Comparison of ENCODE assay signal across 18 cellular contexts in the genomic region with DNA sequence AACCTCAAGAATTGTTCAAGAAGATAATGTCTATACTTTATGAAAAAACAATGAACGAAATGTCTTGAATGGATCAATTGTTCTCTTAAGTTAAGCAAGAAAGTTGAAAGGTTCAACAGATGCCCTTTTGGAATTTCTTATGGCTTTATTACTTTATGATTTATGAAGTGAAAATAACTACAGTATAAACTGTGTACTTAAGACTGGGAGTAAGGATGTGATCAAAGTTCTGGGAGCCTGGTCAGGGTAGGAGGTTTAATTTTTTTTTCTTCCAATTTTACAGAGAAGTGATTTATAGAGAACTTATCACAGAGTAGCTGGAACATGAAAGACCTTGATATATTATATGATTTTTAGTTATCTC.
DNase-seq lines count a peak whose midpoint lies in the region; ATAC-seq, FAIRE-seq and TF ChIP-seq lines count a peak whose summit lies in the region.
"Had no signal": no experiment of that assay in that cellular context is flagged by ENCODE, and none has a peak within 500 bp of the region (broad histone marks: within the 10 kb centered on the region; RNA-seq: fewer than 3 reads in every experiment).

No MANE protein-coding gene starts in this region.

- H3K4me1 ChIP-seq in small intestine (ENCODE audit: control insufficient read depth in 2 of 2, insufficient read depth in 1 of 2, low read depth in 1 of 2, low read length in 1 of 2) = no peaks in the 10 kb centered on the region
- no peaks in the 10 kb centered on the region for H3K4me1 ChIP-seq in neural progenitor cell
- H3K4me1 ChIP-seq: BLaER1 had no signal

- no peak overlapping the region for H3K4me2 ChIP-seq in neural progenitor cell
- H3K4me2 ChIP-seq: BLaER1, GM23338 had no signal

- H3K9me3 Mint-ChIP-seq in natural killer cell treated with Interleukin-12 subunit alpha and Interleukin-12 subunit beta and Interleukin-15 and Interleukin-18, amount 100 ng/mL, for 72 hours = no peaks in the 10 kb centered on the region
- no peaks in the 10 kb centered on the region for H3K9me3 Mint-ChIP-seq in natural killer cell
- H3K9me3 Mint-ChIP-seq in neural progenitor cell = peaks cover 2% of the 10 kb centered on the region
- H3K9me3 Mint-ChIP-seq in activated CD4-positive, alpha-beta T cell treated with anti-CD3 and anti-CD28 coated beads, Interleukin-2, amount 10 ng/mL, durations not matched to agents 7 days and 5 days = peaks cover 4% of the 10 kb centered on the region
- H3K9me3 Mint-ChIP-seq: CD8-positive, alpha-beta T cell had no signal

- H3K36me3 ChIP-seq in small intestine (ENCODE audit: control insufficient read depth in 2 of 2, insufficient read depth in 2 of 2, low read length in 2 of 2) (no peaks in the 10 kb centered on the region), neural progenitor cell (no peaks in the 10 kb centered on the region)
- H3K36me3 ChIP-seq: BLaER1 had no signal

- no peak for ATAC-seq in natural killer cell treated with Interleukin-12 subunit alpha and Interleukin-12 subunit beta and Interleukin-15 and Interleukin-18, amount 100 ng/mL, for 72 hours
- ATAC-seq in natural killer cell (no peak), left colon (peak; percentile 96), HG03135 (IDR thresholded peaks at IDR 0.05; ENCODE audit: unreplicated experiment) (no peak)
- ATAC-seq: CD8-positive, alpha-beta T cell; GM23338; HepG2 had no signal

- CTCF ChIA-PET in activated CD4-positive, alpha-beta T cell treated with anti-CD3 and anti-CD28 coated beads, Interleukin-2, amount 10 ng/mL, durations not matched to agents 7 days and 5 days (lab: Charles Lee) = no interaction called here

- H3K27me3 ChIP-seq in small intestine (ENCODE audit: control insufficient read depth in 2 of 2, insufficient read depth in 2 of 2, low read length in 2 of 2) = no peaks in the 10 kb centered on the region
- H3K27me3 ChIP-seq in neural progenitor cell = no peaks in the 10 kb centered on the region

- no peaks in the 10 kb centered on the region for H4K20me1 ChIP-seq in neural progenitor cell (ENCODE audit: low read depth)
- H4K20me1 ChIP-seq: BLaER1 had no signal

- H3K4me3 ChIP-seq in small intestine (ENCODE audit: low read depth in 1 of 2, low read length in 2 of 2) (no peak overlapping the region), neural progenitor cell (no peak overlapping the region)
- H3K4me3 ChIP-seq: BLaER1, GM23338 had no signal

- H3K9me3 ChIP-seq in small intestine (ENCODE audit: control insufficient read depth, low read depth) = no peaks in the 10 kb centered on the region
- H3K9me3 ChIP-seq in neural progenitor cell (ENCODE audit: low read depth) = no peaks in the 10 kb centered on the region
- H3K9me3 ChIP-seq: BLaER1 had no signal

- FAIRE-seq in small intestine (lab: Jason Lieb, UNC) = peak; percentile 97
- no peak for FAIRE-seq in urothelium cell line (lab: Jason Lieb, UNC)
- FAIRE-seq: H54, HepG2 had no signal

- no peaks in the 10 kb centered on the region for H3K79me2 ChIP-seq in neural progenitor cell (ENCODE audit: low read depth)

- H3K4me1 Mint-ChIP-seq in natural killer cell treated with Interleukin-12 subunit alpha and Interleukin-12 subunit beta and Interleukin-15 and Interleukin-18, amount 100 ng/mL, for 72 hours (ENCODE audit: low read depth in 2 of 2) = peaks cover 0 to 19% of the 10 kb centered on the region in 2 donors
- H3K4me1 Mint-ChIP-seq in natural killer cell (no peaks in the 10 kb centered on the region), neural progenitor cell (no peaks in the 10 kb centered on the region)
- H3K4me1 Mint-ChIP-seq in activated CD4-positive, alpha-beta T cell treated with anti-CD3 and anti-CD28 coated beads, Interleukin-2, amount 10 ng/mL, durations not matched to agents 7 days and 5 days = peaks cover 38% of the 10 kb centered on the region
- H3K4me1 Mint-ChIP-seq: GM23338 had no signal

- TF ChIP-seq CTCF in natural killer cell (IDR thresholded peaks at IDR 0.05) = no peak
- TF ChIP-seq CTCF in neural progenitor cell (IDR thresholded peaks at IDR 0.05) = no peak

- 5 to 74% (median 36%) methylated on average over 1 of the region's 1 CpG for WGBS in small intestine, 3 donors

- no peak overlapping the region for H2AFZ ChIP-seq in neural progenitor cell (replicated peaks)
- H2AFZ ChIP-seq: GM23338 had no signal

- intact Hi-C loops in natural killer cell (cut with micrococcal nuclease) = no loop called here
- intact Hi-C loops in left colon (cut with DNase I, micrococcal nuclease) = no loop called here

- POLR2A ChIA-PET in activated CD4-positive, alpha-beta T cell treated with anti-CD3 and anti-CD28 coated beads, Interleukin-2, amount 10 ng/mL, durations not matched to agents 7 days and 5 days (lab: Charles Lee) = no interaction called here

- peak overlapping the region in 1 of 2 donors; percentile 66 for H3K27ac Mint-ChIP-seq in natural killer cell treated with Interleukin-12 subunit alpha and Interleukin-12 subunit beta and Interleukin-15 and Interleukin-18, amount 100 ng/mL, for 72 hours
- H3K27ac Mint-ChIP-seq in natural killer cell = no peak overlapping the region
- H3K27ac Mint-ChIP-seq in neural progenitor cell = no peak overlapping the region
- no peak overlapping the region for H3K27ac Mint-ChIP-seq in activated CD4-positive, alpha-beta T cell treated with anti-CD3 and anti-CD28 coated beads, Interleukin-2, amount 10 ng/mL, durations not matched to agents 7 days and 5 days
- H3K27ac Mint-ChIP-seq: CD8-positive, alpha-beta T cell; GM23338 had no signal

- no peak overlapping the region for H3K9ac ChIP-seq in neural progenitor cell
- H3K9ac ChIP-seq: BLaER1 had no signal

- no peaks in the 10 kb centered on the region for H3K36me3 Mint-ChIP-seq in natural killer cell treated with Interleukin-12 subunit alpha and Interleukin-12 subunit beta and Interleukin-15 and Interleukin-18, amount 100 ng/mL, for 72 hours
- H3K36me3 Mint-ChIP-seq in natural killer cell (no peaks in the 10 kb centered on the region), neural progenitor cell (no peaks in the 10 kb centered on the region)
- H3K36me3 Mint-ChIP-seq in activated CD4-positive, alpha-beta T cell treated with anti-CD3 and anti-CD28 coated beads, Interleukin-2, amount 10 ng/mL, durations not matched to agents 7 days and 5 days (ENCODE audit: low read depth) = peaks cover 2% of the 10 kb centered on the region
- H3K36me3 Mint-ChIP-seq: CD8-positive, alpha-beta T cell had no signal

- no peaks in the 10 kb centered on the region for H3F3A ChIP-seq in neural progenitor cell (ENCODE audit: low read depth)

- H3K4me3 Mint-ChIP-seq in natural killer cell treated with Interleukin-12 subunit alpha and Interleukin-12 subunit beta and Interleukin-15 and Interleukin-18, amount 100 ng/mL, for 72 hours = peak overlapping the region; percentile 30
- H3K4me3 Mint-ChIP-seq in natural killer cell (no peak overlapping the region), neural progenitor cell (no peak overlapping the region)
- no peak overlapping the region for H3K4me3 Mint-ChIP-seq in activated CD4-positive, alpha-beta T cell treated with anti-CD3 and anti-CD28 coated beads, Interleukin-2, amount 10 ng/mL, durations not matched to agents 7 days and 5 days
- H3K4me3 Mint-ChIP-seq: CD8-positive, alpha-beta T cell; GM23338 had no signal

- peaks cover 0 to 16% of the 10 kb centered on the region in 2 donors for H3K27me3 Mint-ChIP-seq in natural killer cell treated with Interleukin-12 subunit alpha and Interleukin-12 subunit beta and Interleukin-15 and Interleukin-18, amount 100 ng/mL, for 72 hours
- H3K27me3 Mint-ChIP-seq in natural killer cell (ENCODE audit: low read depth in 2 of 2) (peaks cover 0 to 8% of the 10 kb centered on the region in 2 donors), neural progenitor cell (ENCODE audit: insufficient read depth, low read depth) (no peaks in the 10 kb centered on the region)
- no peaks in the 10 kb centered on the region for H3K27me3 Mint-ChIP-seq in activated CD4-positive, alpha-beta T cell treated with anti-CD3 and anti-CD28 coated beads, Interleukin-2, amount 10 ng/mL, durations not matched to agents 7 days and 5 days

- no peak for DNase-seq in natural killer cell treated with Interleukin-12 subunit alpha and Interleukin-12 subunit beta and Interleukin-15 and Interleukin-18, amount 100 ng/mL, for 72 hours (ENCODE audit: low spot score)
- DNase-seq in natural killer cell (no peak), left colon (no peak), small intestine (peak; percentile 80), neural progenitor cell (ENCODE audit: low spot score) (no peak), urothelium cell line (ENCODE audit: low spot score) (no peak)
- no peak for DNase-seq in activated CD4-positive, alpha-beta T cell treated with anti-CD3 and anti-CD28 coated beads, Interleukin-2, amount 10 ng/mL, durations not matched to agents 7 days and 5 days
- DNase-seq: Calu3; CD8-positive, alpha-beta T cell; DMS79 treated with DMSO at 0.1 percent for 48 hours; GF-D8; HCEC 1CT had no signal

- H3K27ac ChIP-seq in small intestine (ENCODE audit: low read depth in 1 of 2, low read length in 1 of 2) (no peak overlapping the region), neural progenitor cell (no peak overlapping the region)
- H3K27ac ChIP-seq: 22Rv1, BLaER1 had no signal
